ENCODE assay signal across 26 cellular contexts in the genomic region with DNA sequence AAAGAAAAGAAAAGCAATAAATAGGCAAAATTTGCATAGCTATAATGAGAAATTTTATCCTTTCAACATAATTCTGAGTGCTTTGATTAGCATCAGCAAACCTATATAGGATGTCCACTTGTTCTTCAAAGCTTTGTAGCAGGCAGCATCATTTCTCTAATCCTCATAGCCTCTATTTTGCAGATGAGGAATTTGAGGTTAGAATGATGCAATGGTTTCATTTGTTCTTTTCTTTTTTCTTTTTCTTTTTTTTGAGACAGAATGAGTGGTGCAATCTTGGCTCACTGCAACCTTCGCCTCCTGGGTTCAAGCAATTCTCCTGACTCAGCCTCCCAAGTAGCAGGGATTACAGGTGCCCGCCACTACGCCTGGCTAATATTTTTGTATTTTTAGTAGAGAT.
"Had no signal": no experiment of that assay in that cellular context is flagged by ENCODE, and none has a peak within 500 bp of the region (broad histone marks: within the 10 kb centered on the region; RNA-seq: fewer than 3 reads in every experiment).

No MANE protein-coding gene starts in this region.

- H3K27me3 ChIP-seq: hepatocyte, tibial artery had no signal

- H3K36me3 Mint-ChIP-seq: activated CD4-positive, alpha-beta memory T cell treated with anti-CD3 and anti-CD28 coated beads for 36 hours; brain; natural killer cell; stimulated activated effector memory CD8-positive, alpha-beta T cell treated with anti-CD3 and anti-CD28 coated beads, Interleukin-12 subunit alpha, Interleukin-12 subunit beta, amount 100 ng/mL, for 72 hours had no signal

- H3K27ac ChIP-seq: hepatocyte, psoas muscle, skin epidermis, tibial artery had no signal

- DNase-seq: activated B cell treated with CpG ODN at 0.5 μM for 24 hours; activated CD4-positive, alpha-beta memory T cell treated with anti-CD3 and anti-CD28 coated beads for 36 hours; activated CD4-positive, alpha-beta T cell treated with anti-CD3 and anti-CD28 coated beads for 48 hours; activated effector memory CD4-positive, alpha-beta T cell treated with Interleukin-2 at 50 U/mL for 16 hours; activated naive CD4-positive, alpha-beta T cell treated with anti-CD3 and anti-CD28 coated beads for 36 hours; activated T-cell treated with anti-CD3 and anti-CD28 coated beads, Interleukin-2, amount 50 U/mL, for 72 hours; aorta; effector CD8-positive, alpha-beta T cell; erythroblast; foreskin melanocyte; glutamatergic neuron; left ventricle myocardium superior; mammary epithelial cell; midbrain; natural killer cell; psoas muscle; right cardiac atrium; stimulated activated CD4-positive, alpha-beta T cell treated with anti-CD3 and anti-CD28 coated beads, Interleukin-2, amount 100 ng/mL, for 24 hours; stimulated activated naive CD8-positive, alpha-beta T cell treated with anti-CD3 and anti-CD28 coated beads, Interleukin-15, amount 100 ng/mL, for 72 hours; T1000; tibial artery had no signal

- H3K4me2 ChIP-seq: hepatocyte had no signal

- H3K4me3 ChIP-seq: hepatocyte, psoas muscle, skin epidermis, tibial artery had no signal

- H3K27ac Mint-ChIP-seq: activated B cell treated with CpG ODN at 0.5 μM for 24 hours; activated CD4-positive, alpha-beta memory T cell treated with anti-CD3 and anti-CD28 coated beads for 36 hours; activated naive CD4-positive, alpha-beta T cell treated with anti-CD3 and anti-CD28 coated beads for 36 hours; activated T-cell treated with anti-CD3 and anti-CD28 coated beads, Interleukin-2, amount 50 U/mL, for 72 hours; brain; dendritic cell treated with granulocyte-macrophage colony-stimulating factor and Interleukin-4, amounts not matched to agents 40 ng/mL and 50 ng/mL, for 4 days; natural killer cell; stimulated activated effector memory CD8-positive, alpha-beta T cell treated with anti-CD3 and anti-CD28 coated beads, Interleukin-12 subunit alpha, Interleukin-12 subunit beta, amount 100 ng/mL, for 72 hours; stimulated activated naive CD8-positive, alpha-beta T cell treated with anti-CD3 and anti-CD28 coated beads, Interleukin-15, amount 100 ng/mL, for 72 hours had no signal

- H3K36me3 ChIP-seq: tibial artery had no signal

- H3K4me1 Mint-ChIP-seq: activated B cell treated with CpG ODN at 0.5 μM for 24 hours; natural killer cell; stimulated activated effector memory CD8-positive, alpha-beta T cell treated with anti-CD3 and anti-CD28 coated beads, Interleukin-12 subunit alpha, Interleukin-12 subunit beta, amount 100 ng/mL, for 72 hours; stimulated activated naive CD8-positive, alpha-beta T cell treated with anti-CD3 and anti-CD28 coated beads, Interleukin-15, amount 100 ng/mL, for 72 hours had no signal

- H3K79me2 ChIP-seq: hepatocyte had no signal

- H2AFZ ChIP-seq: hepatocyte had no signal

- H3K4me3 Mint-ChIP-seq: activated B cell treated with CpG ODN at 0.5 μM for 24 hours; activated CD4-positive, alpha-beta memory T cell treated with anti-CD3 and anti-CD28 coated beads for 36 hours; activated naive CD4-positive, alpha-beta T cell treated with anti-CD3 and anti-CD28 coated beads for 36 hours; activated T-cell treated with anti-CD3 and anti-CD28 coated beads, Interleukin-2, amount 50 U/mL, for 72 hours; brain; dendritic cell treated with granulocyte-macrophage colony-stimulating factor and Interleukin-4, amounts not matched to agents 40 ng/mL and 50 ng/mL, for 4 days; natural killer cell; stimulated activated effector memory CD8-positive, alpha-beta T cell treated with anti-CD3 and anti-CD28 coated beads, Interleukin-12 subunit alpha, Interleukin-12 subunit beta, amount 100 ng/mL, for 72 hours; stimulated activated naive CD8-positive, alpha-beta T cell treated with anti-CD3 and anti-CD28 coated beads, Interleukin-15, amount 100 ng/mL, for 72 hours had no signal

- H3K27me3 Mint-ChIP-seq: activated B cell treated with CpG ODN at 0.5 μM for 24 hours; activated CD4-positive, alpha-beta memory T cell treated with anti-CD3 and anti-CD28 coated beads for 36 hours; dendritic cell treated with granulocyte-macrophage colony-stimulating factor and Interleukin-4, amounts not matched to agents 40 ng/mL and 50 ng/mL, for 4 days; stimulated activated naive CD8-positive, alpha-beta T cell treated with anti-CD3 and anti-CD28 coated beads, Interleukin-15, amount 100 ng/mL, for 72 hours had no signal

- H3K9me3 Mint-ChIP-seq: activated B cell treated with CpG ODN at 0.5 μM for 24 hours; activated CD4-positive, alpha-beta memory T cell treated with anti-CD3 and anti-CD28 coated beads for 36 hours; dendritic cell treated with granulocyte-macrophage colony-stimulating factor and Interleukin-4, amounts not matched to agents 40 ng/mL and 50 ng/mL, for 4 days; natural killer cell; stimulated activated effector memory CD8-positive, alpha-beta T cell treated with anti-CD3 and anti-CD28 coated beads, Interleukin-12 subunit alpha, Interleukin-12 subunit beta, amount 100 ng/mL, for 72 hours; stimulated activated naive CD8-positive, alpha-beta T cell treated with anti-CD3 and anti-CD28 coated beads, Interleukin-15, amount 100 ng/mL, for 72 hours had no signal

- ATAC-seq: activated T-cell treated with anti-CD3 and anti-CD28 coated beads, Interleukin-2, amount 50 U/mL, for 72 hours; left ventricle myocardium superior; natural killer cell; psoas muscle; right cardiac atrium; stimulated activated effector memory CD8-positive, alpha-beta T cell treated with anti-CD3 and anti-CD28 coated beads, Interleukin-12 subunit alpha, Interleukin-12 subunit beta, amount 100 ng/mL, for 72 hours; stimulated activated naive CD8-positive, alpha-beta T cell treated with anti-CD3 and anti-CD28 coated beads, Interleukin-15, amount 100 ng/mL, for 72 hours had no signal

- H3K4me1 ChIP-seq: psoas muscle, tibial artery had no signal
